In genomic region chr11:128776434-128777284, GRCh38 we compare ENCODE assay signal across 8 cellular contexts.
A peak's percentile ranks its signal among the peaks of the same experiment; 100 is the strongest.
DNase-seq lines count a peak whose midpoint lies in the region; ATAC-seq, FAIRE-seq and TF ChIP-seq lines count a peak whose summit lies in the region.

No MANE protein-coding gene starts in this region.

- no peak for TF ChIP-seq EP300 in esophagus muscularis mucosa (IDR thresholded peaks at IDR 0.05)

- H3K4me3 ChIP-seq in AG10803 (ENCODE audit: low read length) (no peak overlapping the region), HFF-Myc (replicated peaks; ENCODE audit: low read depth, low read length) (no peak overlapping the region), esophagus muscularis mucosa (no peak overlapping the region), pancreas (no peak overlapping the region)

- intact Hi-C loops in esophagus muscularis mucosa (cut with DNase I) (loop anchor here (2.0 kb wide), 1 partner anchor 22 kb away; no protein-coding TSS in a partner anchor), pancreas (cut with DNase I) (no loop called here)

- H3K36me3 ChIP-seq in esophagus muscularis mucosa (peaks cover 0 to 55% (median 5%) of the 10 kb centered on the region in 4 donors), pancreas (no peaks in the 10 kb centered on the region)

- DNase-seq in AG10803 (ENCODE audit: low read depth) = peak; percentile 15
- DNase-seq in HFF-Myc (ENCODE audit: extremely low read depth, low read depth) = no peak
- peak; percentile 32 to 45 for DNase-seq in activated CD4-positive, alpha-beta T cell treated with anti-CD3 and anti-CD28 coated beads for 4 hours
- no peak for DNase-seq in esophagus muscularis mucosa (ENCODE audit: extremely low spot score)
- DNase-seq in pancreas = peak; percentile 36 to 84 (median 56)
- no peak for DNase-seq in NCI-H345 treated with DMSO at 0.1 percent for 48 hours (lab: John Stamatoyannopoulos, UW; ENCODE audit: unreplicated experiment)
- DNase-seq in NCI-H1436 treated with DMSO at 0.1 percent for 48 hours (lab: John Stamatoyannopoulos, UW) = no peak

- no peak overlapping the region for H3K27ac ChIP-seq in esophagus muscularis mucosa (replicated peaks in 1 of 4)
- no peak overlapping the region for H3K27ac ChIP-seq in pancreas

- H3K27me3 ChIP-seq in esophagus muscularis mucosa (peaks cover 0 to 14% (median 0%) of the 10 kb centered on the region in 4 donors), pancreas (no peaks in the 10 kb centered on the region)

- TF ChIP-seq POLR2A in esophagus muscularis mucosa (IDR thresholded peaks at IDR 0.05; ENCODE audit: low read depth) = no peak

- peak; percentile 43 for TF ChIP-seq CTCF in AG10803 (conservative IDR thresholded peaks at IDR 0.05; ENCODE audit: low read length)
- peak; percentile 38 for TF ChIP-seq CTCF in HFF-Myc (IDR thresholded peaks at IDR 0.05; ENCODE audit: low read depth, low read length, missing control alignments)
- TF ChIP-seq CTCF in esophagus muscularis mucosa (IDR thresholded peaks at IDR 0.05) = peak in 2 of 3 experiments; percentile 4 to 42
- peak in 3 of 4 donors; percentile 16 to 51 (median 51) for TF ChIP-seq CTCF in pancreas (IDR thresholded peaks at IDR 0.05)

- peaks cover 0 to 17% (median 8%) of the 10 kb centered on the region in 4 donors for H3K4me1 ChIP-seq in esophagus muscularis mucosa
- peaks cover 0 to 7% (median 0%) of the 10 kb centered on the region in 3 donors for H3K4me1 ChIP-seq in pancreas

- ATAC-seq in pancreas = peak; percentile 81 to 93 (median 87)
- no peak for ATAC-seq in HG03378 (IDR thresholded peaks at IDR 0.05; ENCODE audit: unreplicated experiment)

- FAIRE-seq in pancreas (lab: Jason Lieb, UNC) = no peak

- WGBS in esophagus muscularis mucosa = 81% methylated on average over 26 of the region's 36 CpGs
- WGBS in pancreas, 2 donors = 44 to 50% methylated on average over 36 of the region's 36 CpGs

- no peaks in the 10 kb centered on the region for H3K9me3 ChIP-seq in esophagus muscularis mucosa
- no peaks in the 10 kb centered on the region for H3K9me3 ChIP-seq in pancreas

Comparison
In these comparisons a context has a peak if more than half of its experiments do, and no peak if none do; other contexts are left out.
1. DNase-seq: peak in AG10803 (single experiment), activated CD4-positive, alpha-beta T cell treated with anti-CD3 and anti-CD28 coated beads for 4 hours (2 of 2) and pancreas (6 of 6); none in HFF-Myc (single experiment), esophagus muscularis mucosa (single experiment), NCI-H345 treated with DMSO at 0.1 percent for 48 hours (single experiment) and NCI-H1436 treated with DMSO at 0.1 percent for 48 hours (single experiment).
2. Peak in every context shown above with its lines, with median percentiles within 50 percentile points of each other: CTCF ChIP-seq.